In the genomic region with DNA sequence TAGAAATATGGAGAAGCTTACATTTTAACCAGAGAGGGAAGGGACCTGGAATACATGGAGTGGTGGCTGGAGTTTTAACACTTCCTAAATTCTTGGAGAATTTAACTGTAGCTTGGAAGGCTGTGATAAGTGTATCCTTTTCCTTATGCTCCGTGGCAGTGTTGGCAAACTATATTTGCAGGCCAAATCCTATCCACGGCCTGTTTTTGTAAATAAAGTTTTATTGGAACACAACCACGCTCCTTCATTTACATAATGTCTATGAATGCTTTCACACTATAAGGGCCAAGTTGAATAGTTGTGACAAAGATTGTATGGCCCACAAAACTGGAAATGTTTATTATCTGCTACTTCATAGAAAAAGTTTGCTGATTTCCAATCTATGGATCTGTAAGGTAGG, we compare ENCODE assay signal across 34 cellular contexts.
"Had no signal": no experiment of that assay in that cellular context is flagged by ENCODE, and none has a peak within 500 bp of the region (broad histone marks: within the 10 kb centered on the region; RNA-seq: fewer than 3 reads in every experiment).

No MANE protein-coding gene starts in this region.

- H3K4me3 ChIP-seq: MG63 had no signal

- H3K36me3 ChIP-seq: MG63 had no signal

- DNase-seq: Karpas-422, Kasumi-1, MG63, MM.1S, NCI-H1048, NCI-H1092, NCI-H1092 treated with DMSO at 0.1 percent for 48 hours, NCI-H1105, NCI-H1105 treated with DMSO at 0.1 percent for 48 hours, NCI-H1417, NCI-H1417 treated with DMSO at 0.1 percent for 48 hours, NCI-H1436, NCI-H1436 treated with DMSO at 0.1 percent for 48 hours, NCI-H146, NCI-H1694, NCI-H1694 treated with DMSO at 0.1 percent for 48 hours, NCI-H187, NCI-H187 treated with DMSO at 0.1 percent for 48 hours, NCI-H1930, NCI-H2029, NCI-H2081, NCI-H2081 treated with DMSO at 0.1 percent for 48 hours, NCI-H2107, NCI-H2171, NCI-H2171 treated with DMSO at 0.1 percent for 48 hours, NCI-H2227 treated with DMSO at 0.1 percent for 48 hours, NCI-H226, NCI-H345, NCI-H446, NCI-H446 treated with DMSO at 0.1 percent for 48 hours, NCI-H510A, NCI-H510A treated with DMSO at 0.1 percent for 48 hours, NCI-H524, NCI-H524 treated with DMSO at 0.1 percent for 48 hours had no signal

- H3K9me3 ChIP-seq: MG63 had no signal
